Comparison of ENCODE assay signal across 19 cellular contexts in the genomic region with DNA sequence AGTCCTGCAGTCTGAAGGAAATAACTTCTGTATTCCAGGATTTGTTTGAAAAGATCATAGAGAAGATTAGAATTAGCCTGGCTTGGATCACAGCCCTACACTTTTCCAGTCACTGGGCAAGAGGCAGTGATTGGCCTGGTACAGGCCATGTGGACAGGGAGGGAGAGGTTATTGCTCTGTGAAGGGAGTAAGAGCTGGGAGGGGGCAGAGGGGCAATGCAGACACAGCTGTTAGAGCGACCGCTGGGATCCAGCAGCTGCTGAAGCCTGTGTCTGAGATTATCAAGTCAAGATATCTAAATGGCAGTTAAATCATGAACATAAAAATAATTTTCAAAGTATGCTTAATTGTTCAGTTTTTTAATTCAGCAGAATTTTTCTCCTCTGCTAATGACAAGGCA.
DNase-seq lines count a peak whose midpoint lies in the region; ATAC-seq and TF ChIP-seq lines count a peak whose summit lies in the region.
"Had no signal": no experiment of that assay in that cellular context is flagged by ENCODE, and none has a peak within 500 bp of the region (broad histone marks: within the 10 kb centered on the region; RNA-seq: fewer than 3 reads in every experiment).

No MANE protein-coding gene starts in this region.

- H3K36me3 Mint-ChIP-seq in Caco-2 (ENCODE audit: insufficient read depth, unreplicated experiment), result no peaks in the 10 kb centered on the region
- H3K36me3 Mint-ChIP-seq: activated naive CD8-positive, alpha-beta T cell treated with anti-CD3 and anti-CD28 coated beads for 36 hours had no signal

- CTCF ChIA-PET in Caco-2 (lab: Charles Lee), result no interaction called here

- no peak overlapping the region for H3K4me3 Mint-ChIP-seq in Caco-2 (ENCODE audit: unreplicated experiment)
- H3K4me3 Mint-ChIP-seq: activated naive CD8-positive, alpha-beta T cell treated with anti-CD3 and anti-CD28 coated beads for 36 hours; dendritic cell treated with granulocyte-macrophage colony-stimulating factor and Interleukin-4, amounts not matched to agents 40 ng/mL and 50 ng/mL, for 4 days; neural crest cell; stimulated activated naive B cell treated with anti-CD40 and anti-IgM and Interleukin-4, amounts not matched to agents 10 μg/mL and 1 μg/mL and 100 μg/mL, for 72 hours had no signal

- H3K27ac Mint-ChIP-seq in Caco-2 (ENCODE audit: unreplicated experiment), result peak overlapping the region; percentile 31
- H3K27ac Mint-ChIP-seq: activated naive CD8-positive, alpha-beta T cell treated with anti-CD3 and anti-CD28 coated beads for 36 hours; dendritic cell treated with granulocyte-macrophage colony-stimulating factor and Interleukin-4, amounts not matched to agents 40 ng/mL and 50 ng/mL, for 4 days; stimulated activated naive B cell treated with anti-CD40 and anti-IgM and Interleukin-4, amounts not matched to agents 10 μg/mL and 1 μg/mL and 100 μg/mL, for 72 hours had no signal

- no peak for TF ChIP-seq CTCF in Caco-2 (IDR thresholded peaks at IDR 0.05; ENCODE audit: insufficient read depth in 1 of 2, low read depth in 1 of 2, low read length in 1 of 2, severe bottlenecking in 1 of 2, unreplicated experiment in 1 of 2)

- H3K27me3 ChIP-seq in Caco-2 (replicated peaks; ENCODE audit: control insufficient read depth, insufficient read depth, low read length) (no peaks in the 10 kb centered on the region), endocrine pancreas (ENCODE audit: control insufficient read depth, insufficient read depth, low read length) (no peaks in the 10 kb centered on the region)
- H3K27me3 ChIP-seq: breast epithelium, thyroid gland had no signal

- intact Hi-C loops in Caco-2 (cut with micrococcal nuclease; ENCODE audit: unreplicated experiment), result no loop called here

- H3K4me1 Mint-ChIP-seq in Caco-2 (ENCODE audit: low read depth, unreplicated experiment), result peaks cover 21% of the 10 kb centered on the region
- H3K4me1 Mint-ChIP-seq: stimulated activated naive B cell treated with anti-CD40 and anti-IgM and Interleukin-4, amounts not matched to agents 10 μg/mL and 1 μg/mL and 100 μg/mL, for 72 hours had no signal

- no peaks in the 10 kb centered on the region for H3K27me3 Mint-ChIP-seq in Caco-2 (ENCODE audit: insufficient read depth, unreplicated experiment)
- H3K27me3 Mint-ChIP-seq: activated naive CD8-positive, alpha-beta T cell treated with anti-CD3 and anti-CD28 coated beads for 36 hours; dendritic cell treated with granulocyte-macrophage colony-stimulating factor and Interleukin-4, amounts not matched to agents 40 ng/mL and 50 ng/mL, for 4 days had no signal

- DNase-seq in Caco-2 (no peak), NCI-H69 (lab: John Stamatoyannopoulos, UW) (peak; percentile 89), myocyte (ENCODE audit: low read depth) (peak; percentile 90), NOMO-1 treated with dmso at 0.1 percent for 144 hours (lab: John Stamatoyannopoulos, UW; ENCODE audit: unreplicated experiment) (no peak)
- DNase-seq in stimulated activated CD4-positive, alpha-beta T cell treated with anti-CD3 and anti-CD28 coated beads, Interleukin-4, amount 100 ng/mL, for 1 hour, result no peak
- DNase-seq: activated CD8-positive, alpha-beta memory T cell treated with anti-CD3 and anti-CD28 coated beads for 24 hours; activated naive CD8-positive, alpha-beta T cell treated with anti-CD3 and anti-CD28 coated beads for 36 hours; NCI-H2171 treated with DMSO at 0.1 percent for 48 hours; stimulated activated naive B cell treated with anti-CD40 and anti-IgM and Interleukin-4, amounts not matched to agents 10 μg/mL and 1 μg/mL and 100 μg/mL, for 72 hours; thyroid gland had no signal

- H3K9me3 Mint-ChIP-seq in Caco-2 (ENCODE audit: unreplicated experiment), result peaks cover 32% of the 10 kb centered on the region

- no peak overlapping the region for H3K4me3 ChIP-seq in Caco-2 (ENCODE audit: low read depth, low read length)
- peak overlapping the region; percentile 62 for H3K4me3 ChIP-seq in endocrine pancreas (ENCODE audit: control insufficient read depth, insufficient read depth, low read length)
- H3K4me3 ChIP-seq: breast epithelium, lung, thyroid gland had no signal

- H3K9ac ChIP-seq in endocrine pancreas (ENCODE audit: control insufficient read depth, insufficient read depth, low read length), result no peak overlapping the region

- BruUV-seq in Caco-2 (replicated peaks; lab: Mats Ljungman, UMichigan), result no TSS peak

- H3K9me3 ChIP-seq in Caco-2 (peaks cover 33% of the 10 kb centered on the region; the same call in 1 of the 2 replicates), endocrine pancreas (ENCODE audit: control insufficient read depth, low read length) (no peaks in the 10 kb centered on the region)
- H3K9me3 ChIP-seq: breast epithelium, thyroid gland had no signal

- no peak for ATAC-seq in HG02970 (IDR thresholded peaks at IDR 0.05; ENCODE audit: low FRiP score, unreplicated experiment)
- no peak for ATAC-seq in GM21786 (IDR thresholded peaks at IDR 0.05; ENCODE audit: unreplicated experiment)
- ATAC-seq: activated CD4-positive, CD25-positive, alpha-beta regulatory T cell treated with anti-CD3 and anti-CD28 coated beads, Interleukin-2, amount 50 U/mL, for 24 hours; esophagus mucosa; stimulated activated naive B cell treated with anti-CD40 and anti-IgM and Interleukin-4, amounts not matched to agents 10 μg/mL and 1 μg/mL and 100 μg/mL, for 72 hours had no signal

- H3K36me3 ChIP-seq in Caco-2 (ENCODE audit: control insufficient read depth, insufficient read depth, low read length) (no peaks in the 10 kb centered on the region), endocrine pancreas (ENCODE audit: control insufficient read depth, insufficient read depth, low read length) (no peaks in the 10 kb centered on the region)
- H3K36me3 ChIP-seq: breast epithelium, thyroid gland had no signal

- POLR2A ChIA-PET in Caco-2 (lab: Charles Lee), result no interaction called here

- H3K4me1 ChIP-seq in Caco-2 (peaks cover 43% of the 10 kb centered on the region), endocrine pancreas (ENCODE audit: control insufficient read depth, insufficient read depth, low read length) (peaks cover 21% of the 10 kb centered on the region)
- H3K4me1 ChIP-seq: breast epithelium, thyroid gland had no signal

Comparison
In these comparisons a context has a peak if more than half of its experiments do, and no peak if none do; other contexts are left out.
1. DNase-seq: peak in NCI-H69 (single experiment) and myocyte (single experiment); none in Caco-2 (0 of 2), NOMO-1 treated with dmso at 0.1 percent for 144 hours (single experiment) and stimulated activated CD4-positive, alpha-beta T cell treated with anti-CD3 and anti-CD28 coated beads, Interleukin-4, amount 100 ng/mL, for 1 hour (single experiment).